ENCODE assay signal across 11 cellular contexts in the genomic region with DNA sequence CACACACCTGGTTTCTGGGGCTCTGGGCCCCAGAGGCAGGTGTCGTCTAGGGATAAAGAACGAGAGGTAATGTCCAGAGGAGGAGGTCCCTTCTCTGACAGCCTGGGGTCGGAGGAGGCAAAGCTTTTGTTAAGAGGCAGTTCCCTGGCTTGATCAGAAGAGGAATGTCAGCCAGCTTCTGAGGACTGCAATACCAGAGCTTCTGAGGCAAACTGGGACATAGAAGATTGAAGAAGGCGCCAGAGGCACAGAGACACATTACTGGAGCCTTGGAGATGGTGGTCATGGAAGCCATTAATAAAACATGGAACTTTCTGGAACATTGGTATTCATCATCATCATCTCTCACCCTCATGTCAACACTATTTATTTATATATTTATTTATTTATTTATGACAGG. TPM values are rescaled to one million over a fixed set of nuclear protein-coding genes. Genes with fewer than 3 reads are reported as not detected.
DNase-seq lines count a peak whose midpoint lies in the region; ATAC-seq and TF ChIP-seq lines count a peak whose summit lies in the region.
"Had no signal": no experiment of that assay in that cellular context is flagged by ENCODE, and none has a peak within 500 bp of the region (broad histone marks: within the 10 kb centered on the region; RNA-seq: fewer than 3 reads in every experiment).

No MANE protein-coding gene starts in this region.

- DNase-seq in mammary epithelial cell (no peak), lower lobe of right lung (no peak), iPS-NIHi11 (ENCODE audit: low spot score) (no peak), mesendoderm (no peak), putamen (ENCODE audit: low spot score) (no peak)
- DNase-seq in stimulated activated naive B cell treated with anti-CD40 and anti-IgM and Interleukin-4, amounts not matched to agents 10 μg/mL and 1 μg/mL and 100 μg/mL, for 72 hours = no peak
- DNase-seq: KBM-7, T-cell had no signal

- H3K27me3 Mint-ChIP-seq in stimulated activated naive B cell treated with anti-CD40 and anti-IgM and Interleukin-4, amounts not matched to agents 10 μg/mL and 1 μg/mL and 100 μg/mL, for 72 hours = peaks cover 4 to 5% of the 10 kb centered on the region in 2 donors

- WGBS in mammary epithelial cell (ENCODE audit: low coverage, missing lambda C conversion rate) = 75% methylated on average over 4 of the region's 4 CpGs
- WGBS in mesendoderm (ENCODE audit: extremely low coverage, insufficient coverage, low lambda C conversion rate) = no CpG with 5 or more reads among the region's 4 CpGs

- H3K56ac ChIP-seq in mesendoderm (ENCODE audit: low read length) = no peak overlapping the region

- dilution Hi-C loops in mammary epithelial cell (cut with HindIII; ENCODE audit: low sequenced_read_pairs) = loop anchor here (5.0 kb wide), 2 partner anchors 34 to 41 kb away; no protein-coding TSS in a partner anchor

- H3K4me2 ChIP-seq in mammary epithelial cell (ENCODE audit: insufficient read depth, low read depth, low read length) = peak overlapping the region; percentile 43
- H3K4me2 ChIP-seq in mesendoderm (ENCODE audit: low read length) = no peak overlapping the region

- peak overlapping the region; percentile 17 for H3K27ac ChIP-seq in mammary epithelial cell (ENCODE audit: insufficient read depth, low read depth, low read length)
- peak overlapping the region; percentile 31 for H3K27ac ChIP-seq in lower lobe of right lung
- H3K27ac ChIP-seq in mesendoderm (ENCODE audit: low read depth, low read length) = no peak overlapping the region

- H3K27me3 ChIP-seq in mammary epithelial cell (ENCODE audit: insufficient read depth, low read length) = no peaks in the 10 kb centered on the region
- no peaks in the 10 kb centered on the region for H3K27me3 ChIP-seq in lower lobe of right lung (ENCODE audit: low read depth)
- no peaks in the 10 kb centered on the region for H3K27me3 ChIP-seq in mesendoderm (ENCODE audit: insufficient read depth, low read length, poor library complexity)

- CTCF ChIA-PET in mammary epithelial cell (lab: Charles Lee; ENCODE audit: low non-redundant PET) = no interaction called here

- H4K20me1 ChIP-seq in mammary epithelial cell (ENCODE audit: insufficient read depth, low read length) = no peaks in the 10 kb centered on the region

- H3K23ac ChIP-seq in mesendoderm (ENCODE audit: low read length) = no peak overlapping the region

- intact Hi-C loops in mammary epithelial cell (cut with micrococcal nuclease) = no loop called here
- intact Hi-C loops in lower lobe of right lung (cut with DNase I) = no loop called here

- H4K5ac ChIP-seq in mesendoderm (ENCODE audit: low read length) = no peak overlapping the region

- TF ChIP-seq CTCF in mammary epithelial cell (conservative IDR thresholded peaks at IDR 0.05 in 1 of 2, IDR thresholded peaks at IDR 0.05 in 1 of 2; ENCODE audit: extremely low read depth in 1 of 2, insufficient read depth in 1 of 2, low read depth in 1 of 2, low read length in 2 of 2) (no peak), lower lobe of right lung (IDR thresholded peaks at IDR 0.05) (no peak)

- H3K36me3 ChIP-seq in mammary epithelial cell (ENCODE audit: insufficient read depth, low read length) (no peaks in the 10 kb centered on the region), lower lobe of right lung (no peaks in the 10 kb centered on the region), mesendoderm (ENCODE audit: control insufficient read depth, insufficient read depth, low read length) (no peaks in the 10 kb centered on the region)

- no peak overlapping the region for H3K4ac ChIP-seq in mesendoderm (ENCODE audit: low read depth, low read length)

- peak overlapping the region; percentile 56 for H3K27ac Mint-ChIP-seq in stimulated activated naive B cell treated with anti-CD40 and anti-IgM and Interleukin-4, amounts not matched to agents 10 μg/mL and 1 μg/mL and 100 μg/mL, for 72 hours
- H3K27ac Mint-ChIP-seq: stimulated activated memory B cell treated with anti-CD40 and anti-IgM and Interleukin-4, amounts not matched to agents 10 μg/mL and 1 μg/mL and 100 μg/mL, for 72 hours; T-cell had no signal

- H4K8ac ChIP-seq in mesendoderm (ENCODE audit: low read depth, low read length) = no peak overlapping the region

- no peak overlapping the region for H3K4me3 Mint-ChIP-seq in stimulated activated naive B cell treated with anti-CD40 and anti-IgM and Interleukin-4, amounts not matched to agents 10 μg/mL and 1 μg/mL and 100 μg/mL, for 72 hours
- H3K4me3 Mint-ChIP-seq: stimulated activated memory B cell treated with anti-CD40 and anti-IgM and Interleukin-4, amounts not matched to agents 10 μg/mL and 1 μg/mL and 100 μg/mL, for 72 hours; T-cell had no signal

- no peak overlapping the region for H2BK15ac ChIP-seq in mesendoderm (replicated peaks; ENCODE audit: low read depth)

- H3K9me3 Mint-ChIP-seq in stimulated activated naive B cell treated with anti-CD40 and anti-IgM and Interleukin-4, amounts not matched to agents 10 μg/mL and 1 μg/mL and 100 μg/mL, for 72 hours = no peaks in the 10 kb centered on the region
- H3K9me3 Mint-ChIP-seq: stimulated activated memory B cell treated with anti-CD40 and anti-IgM and Interleukin-4, amounts not matched to agents 10 μg/mL and 1 μg/mL and 100 μg/mL, for 72 hours; T-cell had no signal

- in situ Hi-C loops in mammary epithelial cell (cut with MboI; ENCODE audit: low sequenced_read_pairs in 2 of 2) = no loop called here

- H3K79me2 ChIP-seq in mammary epithelial cell (ENCODE audit: insufficient read depth, low read length) (no peaks in the 10 kb centered on the region), mesendoderm (ENCODE audit: control insufficient read depth, insufficient read depth, low read length) (no peaks in the 10 kb centered on the region)

- no peak overlapping the region for H2AK5ac ChIP-seq in mesendoderm (ENCODE audit: low read length)

- H2BK120ac ChIP-seq in mesendoderm (ENCODE audit: low read depth, low read length) = no peak overlapping the region

- H3K9me3 ChIP-seq in mammary epithelial cell (replicated peaks; ENCODE audit: insufficient read depth, low read length) (no peaks in the 10 kb centered on the region), lower lobe of right lung (no peaks in the 10 kb centered on the region)

- BruUV-seq in mammary epithelial cell (replicated peaks; lab: Mats Ljungman, UMichigan) = no TSS peak

- no peaks in the 10 kb centered on the region for H3K36me3 Mint-ChIP-seq in stimulated activated naive B cell treated with anti-CD40 and anti-IgM and Interleukin-4, amounts not matched to agents 10 μg/mL and 1 μg/mL and 100 μg/mL, for 72 hours
- H3K36me3 Mint-ChIP-seq: stimulated activated memory B cell treated with anti-CD40 and anti-IgM and Interleukin-4, amounts not matched to agents 10 μg/mL and 1 μg/mL and 100 μg/mL, for 72 hours; T-cell had no signal

- no peak overlapping the region for H3K18ac ChIP-seq in mesendoderm (ENCODE audit: low read length)

- no peak overlapping the region for H3K4me3 ChIP-seq in mammary epithelial cell (replicated peaks in 1 of 3; ENCODE audit: insufficient read depth in 1 of 3, low read depth in 2 of 3, low read length in 3 of 3)
- no peak overlapping the region for H3K4me3 ChIP-seq in lower lobe of right lung
- no peak overlapping the region for H3K4me3 ChIP-seq in mesendoderm (ENCODE audit: low read length)

- no peak overlapping the region for H3K9ac ChIP-seq in mammary epithelial cell (ENCODE audit: insufficient read depth, low read length)
- no peak overlapping the region for H3K9ac ChIP-seq in mesendoderm (ENCODE audit: low read length)

- no peak overlapping the region for H2BK5ac ChIP-seq in mesendoderm (ENCODE audit: low read length)

- H3K4me1 Mint-ChIP-seq in stimulated activated naive B cell treated with anti-CD40 and anti-IgM and Interleukin-4, amounts not matched to agents 10 μg/mL and 1 μg/mL and 100 μg/mL, for 72 hours = peaks cover 19 to 28% of the 10 kb centered on the region in 2 donors

- H3K4me1 ChIP-seq in mammary epithelial cell (ENCODE audit: insufficient read depth, low read length) (peaks cover 11% of the 10 kb centered on the region), lower lobe of right lung (no peaks in the 10 kb centered on the region), mesendoderm (ENCODE audit: control insufficient read depth, low read depth, low read length) (no peaks in the 10 kb centered on the region)

- ATAC-seq in HG02981 (IDR thresholded peaks at IDR 0.05; ENCODE audit: unreplicated experiment) = peak; percentile 9
- no peak for ATAC-seq in lower lobe of right lung
- no peak for ATAC-seq in stimulated activated naive B cell treated with anti-CD40 and anti-IgM and Interleukin-4, amounts not matched to agents 10 μg/mL and 1 μg/mL and 100 μg/mL, for 72 hours (replicated peaks)
- no peak for ATAC-seq in GM18502 (IDR thresholded peaks at IDR 0.05; ENCODE audit: poor library complexity, unreplicated experiment)

- peak overlapping the region; percentile 43 for H2AFZ ChIP-seq in mammary epithelial cell (ENCODE audit: low read depth, low read length)

- H3K79me1 ChIP-seq in mesendoderm (ENCODE audit: low read length) = no peaks in the 10 kb centered on the region

RNA-seq across cellular contexts. Expression of a gene that starts 53.3 kb away (rescaled TPM):
- 10 to 100 TPM in 1 of 2 donors, 1 to 10 TPM in 1; 8.3 to 10.2 TPM for total RNA-seq in mammary epithelial cell
- polyA plus RNA-seq in mammary epithelial cell = 11.0 TPM
- 1.4 TPM for polyA minus RNA-seq in mammary epithelial cell
- 17.8 TPM for total RNA-seq in lower lobe of right lung
- 0.48 TPM for polyA plus RNA-seq in mesendoderm (2013, experiment 1 of 2)
- polyA plus RNA-seq in mesendoderm (2013, experiment 2 of 2) = 1.2 TPM
